ENCODE assay signal across 8 cellular contexts in genomic region chr20:49276895-49277785, GRCh38. TPM values are rescaled to one million over a fixed set of nuclear protein-coding genes. Genes with fewer than 3 reads are reported as not detected.
A peak's percentile ranks its signal among the peaks of the same experiment; 100 is the strongest.
DNase-seq lines count a peak whose midpoint lies in the region; TF ChIP-seq lines count a peak whose summit lies in the region.

No MANE protein-coding gene starts in this region.

- H3K27me3 ChIP-seq in KMS-11 (ENCODE audit: insufficient read depth, low read depth) (no peaks in the 10 kb centered on the region), osteoblast (ENCODE audit: insufficient read depth, low read length) (no peaks in the 10 kb centered on the region), uterus (no peaks in the 10 kb centered on the region)

- peaks cover 74% of the 10 kb centered on the region for H3K4me1 ChIP-seq in KMS-11 (ENCODE audit: low read depth, poor library complexity, severe bottlenecking)
- H3K4me1 ChIP-seq in osteoblast (ENCODE audit: insufficient read depth, low read length), result peaks cover 27% of the 10 kb centered on the region
- H3K4me1 ChIP-seq in uterus, result peaks cover 4 to 8% of the 10 kb centered on the region in 2 donors

- H2AFZ ChIP-seq in KMS-11 (ENCODE audit: low read depth) (peak overlapping the region; percentile 62), osteoblast (ENCODE audit: low read length) (peak overlapping the region; percentile 44)

- H3K79me2 ChIP-seq in KMS-11 (ENCODE audit: insufficient read depth, low read depth) (peaks cover 55% of the 10 kb centered on the region), osteoblast (ENCODE audit: insufficient read depth, low read length) (peaks cover 85% of the 10 kb centered on the region)

- H4K20me1 ChIP-seq in KMS-11 (ENCODE audit: insufficient read depth) (peaks cover 19% of the 10 kb centered on the region), osteoblast (ENCODE audit: insufficient read depth, low read length) (peaks cover 52% of the 10 kb centered on the region)

- peak overlapping the region; percentile 83 for H3K4me2 ChIP-seq in KMS-11
- peak overlapping the region; percentile 92 for H3K4me2 ChIP-seq in osteoblast (ENCODE audit: insufficient read depth, low read length)

- H3K27ac ChIP-seq in KMS-11 (peak overlapping the region; percentile 78), osteoblast (ENCODE audit: low read depth, low read length) (peak overlapping the region; percentile 90), uterus (peak overlapping the region; percentile 98 to 99)

- intact Hi-C loops in uterus (cut with DNase I; ENCODE audit: low total_unique reads), result no loop called here

- H3K4me3 ChIP-seq in KMS-11 (IDR thresholded peaks at IDR 0.05; ENCODE audit: insufficient read depth, low read depth, low read length) (no peak overlapping the region), fibroblast of pulmonary artery (replicated peaks; ENCODE audit: low read depth, low read length) (peak overlapping the region; percentile 76), osteoblast (ENCODE audit: insufficient read depth, low read length) (peak overlapping the region; percentile 92), uterus (peak overlapping the region; percentile 86 to 95)

- TF ChIP-seq CTCF in KMS-11 (conservative IDR thresholded peaks at IDR 0.05; ENCODE audit: low read depth, low read length) (no peak), fibroblast of pulmonary artery (IDR thresholded peaks at IDR 0.05; ENCODE audit: low read length, missing control alignments) (no peak), osteoblast (IDR thresholded peaks at IDR 0.05; ENCODE audit: extremely low read depth, low read depth, low read length) (no peak), uterus (IDR thresholded peaks at IDR 0.05) (no peak)

- DNase-seq in Ammon's horn (ENCODE audit: low spot score) (peak; percentile 29), activated T-cell treated with anti-CD3 and anti-CD28 coated beads for 4 hours (peak; percentile 24), fibroblast of pulmonary artery (ENCODE audit: low read depth) (no peak), osteoblast (ENCODE audit: insufficient read length, low spot score, missing footprints) (no peak), uterus (peak in 1 of 2 donors; percentile 50), occipital lobe (lab: John Stamatoyannopoulos, UW) (no peak), COLO829 (ENCODE audit: low spot score) (no peak)

- no peak for TF ChIP-seq POLR2A in uterus (IDR thresholded peaks at IDR 0.05)

- H3K9me3 ChIP-seq in osteoblast (ENCODE audit: low read depth, low read length) (peaks cover 6% of the 10 kb centered on the region), uterus (no peaks in the 10 kb centered on the region)

- peak overlapping the region; percentile 92 for H3K9ac ChIP-seq in KMS-11

- H3K36me3 ChIP-seq in KMS-11 (ENCODE audit: insufficient read depth), result peaks cover 35% of the 10 kb centered on the region
- peaks cover 64% of the 10 kb centered on the region for H3K36me3 ChIP-seq in osteoblast (ENCODE audit: insufficient read depth, low read length)
- no peaks in the 10 kb centered on the region for H3K36me3 ChIP-seq in uterus

RNA-seq across cellular contexts. Expression of gene ZNFX1, which starts 0.7 kb away (rescaled TPM):
- total RNA-seq in osteoblast (56.6 and 61.5 TPM in 2 replicates), uterus (10 to 100 TPM; 20.0 to 46.2 (median 26.3) TPM), occipital lobe (14.0 TPM)

RNA-seq across cellular contexts. Expression of gene DDX27, which starts 57.9 kb away (rescaled TPM):
- total RNA-seq in osteoblast (33.6 and 34.0 TPM in 2 replicates), uterus (10 to 100 TPM; 11.8 to 35.8 (median 26.5) TPM), occipital lobe (18.2 TPM)

Comparison
In these comparisons a context has a peak if more than half of its experiments do, and no peak if none do; other contexts are left out.
1. DNase-seq: peak in Ammon's horn (single experiment) and activated T-cell treated with anti-CD3 and anti-CD28 coated beads for 4 hours (single experiment); none in fibroblast of pulmonary artery (single experiment), osteoblast (single experiment), occipital lobe (single experiment) and COLO829 (single experiment).
2. Peak in every context shown above with its lines, with median percentiles within 50 percentile points of each other: H3K27ac ChIP-seq.